In genomic region chr2:64731306-64731654, GRCh38 we compare ENCODE assay signal across 9 cellular contexts.
DNase-seq lines count a peak whose midpoint lies in the region; FAIRE-seq lines count a peak whose summit lies in the region.
"Had no signal": no experiment of that assay in that cellular context is flagged by ENCODE, and none has a peak within 500 bp of the region (broad histone marks: within the 10 kb centered on the region; RNA-seq: fewer than 3 reads in every experiment).

No MANE protein-coding gene starts in this region.

- H3K56ac ChIP-seq in mesendoderm (ENCODE audit: low read length) = no peak overlapping the region

- no peak for FAIRE-seq in frontal cortex (lab: Jason Lieb, UNC)

- no peak overlapping the region for H3K27ac ChIP-seq in mesendoderm (ENCODE audit: low read depth, low read length)
- peak overlapping the region; percentile 51 for H3K27ac ChIP-seq in temporal lobe (ENCODE audit: low read depth, low read length)

- peak overlapping the region; percentile 95 for H3K27ac Mint-ChIP-seq in activated CD4-positive, alpha-beta T cell treated with anti-CD3 and anti-CD28 coated beads, Interleukin-2, amount 10 ng/mL, durations not matched to agents 24 days and 14 days

- no peaks in the 10 kb centered on the region for H3K79me1 ChIP-seq in mesendoderm (ENCODE audit: low read length)

- H3K4me2 ChIP-seq in mesendoderm (ENCODE audit: low read length) = no peak overlapping the region

- no peak for DNase-seq in activated CD4-positive, alpha-beta T cell treated with anti-CD3 and anti-CD28 coated beads, Interleukin-2, amount 10 ng/mL, durations not matched to agents 24 days and 14 days
- no peak for DNase-seq in activated CD4-positive, alpha-beta T cell treated with anti-CD3 and anti-CD28 coated beads for 48 hours
- DNase-seq in adipocyte (ENCODE audit: low read depth) = no peak
- no peak for DNase-seq in mesendoderm
- DNase-seq in H7 = no peak
- DNase-seq in frontal cortex (ENCODE audit: low spot score in 2 of 2) = no peak
- no peak for DNase-seq in stimulated activated CD4-positive, alpha-beta T cell treated with anti-CD3 and anti-CD28 coated beads, Interleukin-15, amount 100 ng/mL, for 24 hours
- DNase-seq: glutamatergic neuron had no signal

- H3K27me3 ChIP-seq in adipocyte (replicated peaks; ENCODE audit: control insufficient read depth, insufficient read depth, low read length) = no peaks in the 10 kb centered on the region
- H3K27me3 ChIP-seq in mesendoderm (ENCODE audit: insufficient read depth, low read length, poor library complexity) = no peaks in the 10 kb centered on the region
- H3K27me3 ChIP-seq in H7 (ENCODE audit: control insufficient read depth, insufficient read depth, low read length) = no peaks in the 10 kb centered on the region

- H3K4me1 ChIP-seq in adipocyte (ENCODE audit: control insufficient read depth, insufficient read depth, low read length) = peaks cover 26% of the 10 kb centered on the region
- peaks cover 5% of the 10 kb centered on the region for H3K4me1 ChIP-seq in mesendoderm (ENCODE audit: control insufficient read depth, low read depth, low read length)

- no CpG with 5 or more reads among the region's 3 CpGs for WGBS in mesendoderm (ENCODE audit: extremely low coverage, insufficient coverage, low lambda C conversion rate)

- no peaks in the 10 kb centered on the region for H3K36me3 ChIP-seq in adipocyte (ENCODE audit: control insufficient read depth, insufficient read depth, low read length, severe bottlenecking)
- no peaks in the 10 kb centered on the region for H3K36me3 ChIP-seq in mesendoderm (ENCODE audit: control insufficient read depth, insufficient read depth, low read length)
- no peaks in the 10 kb centered on the region for H3K36me3 ChIP-seq in H7 (replicated peaks; ENCODE audit: control insufficient read depth, insufficient read depth, low read length)

- H3K18ac ChIP-seq in mesendoderm (ENCODE audit: low read length) = no peak overlapping the region

- no peaks in the 10 kb centered on the region for H3K9me3 ChIP-seq in adipocyte (ENCODE audit: control insufficient read depth, low read length)

- H2BK15ac ChIP-seq in mesendoderm (replicated peaks; ENCODE audit: low read depth) = peak overlapping the region; percentile 45

- peaks cover 22% of the 10 kb centered on the region for H3K36me3 Mint-ChIP-seq in activated CD4-positive, alpha-beta T cell treated with anti-CD3 and anti-CD28 coated beads, Interleukin-2, amount 10 ng/mL, durations not matched to agents 24 days and 14 days (ENCODE audit: low read depth)

- peaks cover 56% of the 10 kb centered on the region for H3K4me1 Mint-ChIP-seq in activated CD4-positive, alpha-beta T cell treated with anti-CD3 and anti-CD28 coated beads, Interleukin-2, amount 10 ng/mL, durations not matched to agents 24 days and 14 days

- H2BK5ac ChIP-seq in mesendoderm (ENCODE audit: low read length) = no peak overlapping the region

- no peak overlapping the region for H2BK120ac ChIP-seq in mesendoderm (ENCODE audit: low read depth, low read length)

- H3K23ac ChIP-seq in mesendoderm (ENCODE audit: low read length) = no peak overlapping the region

- no peak overlapping the region for H3K4ac ChIP-seq in mesendoderm (ENCODE audit: low read depth, low read length)

- H3K27me3 Mint-ChIP-seq in activated CD4-positive, alpha-beta T cell treated with anti-CD3 and anti-CD28 coated beads, Interleukin-2, amount 10 ng/mL, durations not matched to agents 24 days and 14 days = no peaks in the 10 kb centered on the region

- no peaks in the 10 kb centered on the region for H3K9me3 Mint-ChIP-seq in activated CD4-positive, alpha-beta T cell treated with anti-CD3 and anti-CD28 coated beads, Interleukin-2, amount 10 ng/mL, durations not matched to agents 24 days and 14 days

- H4K8ac ChIP-seq in mesendoderm (ENCODE audit: low read depth, low read length) = no peak overlapping the region

- H4K5ac ChIP-seq in mesendoderm (ENCODE audit: low read length) = no peak overlapping the region

- H2AK5ac ChIP-seq in mesendoderm (ENCODE audit: low read length) = no peak overlapping the region

- H3K4me3 Mint-ChIP-seq in activated CD4-positive, alpha-beta T cell treated with anti-CD3 and anti-CD28 coated beads, Interleukin-2, amount 10 ng/mL, durations not matched to agents 24 days and 14 days = peak overlapping the region; percentile 84

- H3K4me3 ChIP-seq in adipocyte (ENCODE audit: low read length) (peak overlapping the region; percentile 88), mesendoderm (ENCODE audit: low read length) (no peak overlapping the region), H7 (ENCODE audit: insufficient read depth, low read depth, low read length) (no peak overlapping the region)

- H3K9ac ChIP-seq in adipocyte (ENCODE audit: low read length) (peak overlapping the region; percentile 90), mesendoderm (ENCODE audit: low read length) (no peak overlapping the region)

- intact Hi-C loops in activated CD4-positive, alpha-beta T cell treated with anti-CD3 and anti-CD28 coated beads, Interleukin-2, amount 10 ng/mL, durations not matched to agents 24 days and 14 days (cut with micrococcal nuclease) = loop anchor here (2.0 kb wide), 1 partner anchor 54 kb away; no protein-coding TSS in a partner anchor

- H3K79me2 ChIP-seq in mesendoderm (ENCODE audit: control insufficient read depth, insufficient read depth, low read length) = no peaks in the 10 kb centered on the region
